21 cellular contexts compared by ENCODE assay signal in genomic region chr16:66372078-66372897, GRCh38. TPM values are rescaled to one million over a fixed set of nuclear protein-coding genes. Genes with fewer than 3 reads are reported as not detected.
"Had no signal": no experiment of that assay in that cellular context is flagged by ENCODE, and none has a peak within 500 bp of the region (broad histone marks: within the 10 kb centered on the region; RNA-seq: fewer than 3 reads in every experiment).

No MANE protein-coding gene starts in this region.

- DNase-seq: activated CD4-positive, alpha-beta T cell treated with anti-CD3 and anti-CD28 coated beads for 36 hours; activated CD4-positive, CD25-positive, alpha-beta regulatory T cell; activated CD8-positive, alpha-beta memory T cell treated with anti-CD3 and anti-CD28 coated beads, Interleukin-2, amount 10 ng/mL, durations not matched to agents 7 days and 5 days; activated CD8-positive, alpha-beta T cell treated with anti-CD3 and anti-CD28 coated beads, Interleukin-2, amount 10 ng/mL, durations not matched to agents 7 days and 5 days; activated naive CD4-positive, alpha-beta T cell; activated T-cell treated with anti-CD3 and anti-CD28 coated beads, Interleukin-2, amount 50 U/mL, for 48 hours; effector CD8-positive, alpha-beta T cell; foreskin fibroblast; heart left ventricle; hypothalamus; immature natural killer cell; mucosa of descending colon; stimulated activated CD4-positive, alpha-beta T cell treated with anti-CD3 and anti-CD28 coated beads, Interleukin-2, amount 100 ng/mL, for 48 hours; stimulated activated naive CD8-positive, alpha-beta T cell treated with anti-CD3 and anti-CD28 coated beads, Interleukin-15, Interleukin-2, amounts not matched to agents 100 U/mL and 50 U/mL, for 24 hours; upper lobe of right lung had no signal

- H3K27ac ChIP-seq: upper lobe of right lung had no signal

- H3K27me3 ChIP-seq: heart left ventricle, upper lobe of right lung had no signal

- H3K9me3 ChIP-seq: heart left ventricle, mucosa of descending colon, upper lobe of right lung had no signal

- H3K36me3 ChIP-seq: upper lobe of right lung had no signal

- H3K4me3 ChIP-seq: lung, mucosa of descending colon, upper lobe of right lung had no signal

- ATAC-seq: activated CD4-positive, alpha-beta T cell treated with anti-CD3 and anti-CD28 coated beads for 36 hours; activated CD8-positive, alpha-beta memory T cell treated with anti-CD3 and anti-CD28 coated beads, Interleukin-2, amount 10 ng/mL, durations not matched to agents 7 days and 5 days; activated CD8-positive, alpha-beta T cell treated with anti-CD3 and anti-CD28 coated beads, Interleukin-2, amount 10 ng/mL, durations not matched to agents 7 days and 5 days; activated naive CD4-positive, alpha-beta T cell treated with anti-CD3 and anti-CD28 coated beads, Interleukin-2, amount 50 U/mL, for 72 hours; heart left ventricle; mucosa of descending colon; natural killer cell treated with Interleukin-12 subunit alpha and Interleukin-12 subunit beta and Interleukin-15 and Interleukin-18, amount 100 ng/mL, for 72 hours; stimulated activated naive CD8-positive, alpha-beta T cell treated with anti-CD3 and anti-CD28 coated beads, Interleukin-15, Interleukin-2, amounts not matched to agents 100 U/mL and 50 U/mL, for 24 hours; upper lobe of right lung had no signal

- FAIRE-seq: bronchial epithelial cell had no signal

RNA-seq across cellular contexts. Expression of gene CDH5, which starts 5.8 kb away (rescaled TPM):
- total RNA-seq: activated CD4-positive, alpha-beta T cell treated with anti-CD3 and anti-CD28 coated beads for 36 hours; activated CD8-positive, alpha-beta memory T cell treated with anti-CD3 and anti-CD28 coated beads, Interleukin-2, amount 10 ng/mL, durations not matched to agents 7 days and 5 days; activated CD8-positive, alpha-beta T cell treated with anti-CD3 and anti-CD28 coated beads, Interleukin-2, amount 10 ng/mL, durations not matched to agents 7 days and 5 days; activated naive CD4-positive, alpha-beta T cell treated with anti-CD3 and anti-CD28 coated beads, Interleukin-2, amount 50 U/mL, for 72 hours; activated T-helper 2 cell treated with anti-CD3 and anti-CD28 coated beads, Interferon-gamma antibody, Interleukin-2, Interleukin-4, amounts not matched to agents 10 μg/mL and 5 μg/mL and 100 μg/mL, durations not matched to agents 14 hours and 24 hours and 36 hours; bronchial epithelial cell; myocyte; natural killer cell treated with Interleukin-12 subunit alpha and Interleukin-12 subunit beta and Interleukin-15 and Interleukin-18, amount 100 ng/mL, for 72 hours had no signal
- polyA plus RNA-seq: immature natural killer cell had no signal

RNA-seq across cellular contexts. Expression of gene BEAN1, which starts 54.8 kb away (rescaled TPM):
- total RNA-seq: activated CD4-positive, alpha-beta T cell treated with anti-CD3 and anti-CD28 coated beads for 36 hours; activated CD8-positive, alpha-beta memory T cell treated with anti-CD3 and anti-CD28 coated beads, Interleukin-2, amount 10 ng/mL, durations not matched to agents 7 days and 5 days; activated CD8-positive, alpha-beta T cell treated with anti-CD3 and anti-CD28 coated beads, Interleukin-2, amount 10 ng/mL, durations not matched to agents 7 days and 5 days; activated naive CD4-positive, alpha-beta T cell treated with anti-CD3 and anti-CD28 coated beads, Interleukin-2, amount 50 U/mL, for 72 hours; activated T-helper 2 cell treated with anti-CD3 and anti-CD28 coated beads, Interferon-gamma antibody, Interleukin-2, Interleukin-4, amounts not matched to agents 10 μg/mL and 5 μg/mL and 100 μg/mL, durations not matched to agents 14 hours and 24 hours and 36 hours; bronchial epithelial cell; natural killer cell treated with Interleukin-12 subunit alpha and Interleukin-12 subunit beta and Interleukin-15 and Interleukin-18, amount 100 ng/mL, for 72 hours had no signal
